In genomic region chr4:106315968-106316772, GRCh38 we compare ENCODE assay signal across 8 cellular contexts.
A peak's percentile ranks its signal among the peaks of the same experiment; 100 is the strongest.
DNase-seq lines count a peak whose midpoint lies in the region; ATAC-seq and TF ChIP-seq lines count a peak whose summit lies in the region.

TSS of gene AIMP1 (plus strand) at chr4:106316550. CDS start at chr4:106325010, 8,460 bp downstream.
TSS of gene TBCK (minus strand) at chr4:106316209. CDS start at chr4:106308960, 7,249 bp downstream.

- H2AFZ ChIP-seq in OCI-LY1 (ENCODE audit: low read length), result peak within 1 kb of the TSS; percentile 8; the same call in 1 of the 2 replicates

- peak within 1 kb of the TSS; percentile 91 for H3K9ac ChIP-seq in OCI-LY1 (ENCODE audit: low read length)

- peaks cover 15% of the 10 kb centered on the region for H3K36me3 ChIP-seq in OCI-LY1 (ENCODE audit: insufficient read depth, low read length)

- peak within 1 kb of the TSS; percentile 86 for H3K4me2 ChIP-seq in OCI-LY1 (ENCODE audit: low read length)

- H4K20me1 ChIP-seq in OCI-LY1 (ENCODE audit: insufficient read depth, low read length), result no peaks in the 10 kb centered on the region

- H3K4me1 ChIP-seq in OCI-LY1 (ENCODE audit: insufficient read depth, low read length, severe bottlenecking), result peaks cover 30% of the 10 kb centered on the region

- TF ChIP-seq CTCF in OCI-LY1 (IDR thresholded peaks at IDR 0.05; ENCODE audit: low read length), result no peak

- H3K9me3 ChIP-seq in OCI-LY1 (ENCODE audit: low read length), result no peaks in the 10 kb centered on the region

- peak; percentile 89 for ATAC-seq in GM21526 (IDR thresholded peaks at IDR 0.05; ENCODE audit: low FRiP score, unreplicated experiment)

- H3K4me3 ChIP-seq in OCI-LY1 (ENCODE audit: low read depth, low read length, poor library complexity, severe bottlenecking), result peak within 1 kb of the TSS; percentile 88

- no peaks in the 10 kb centered on the region for H3K9me2 ChIP-seq in OCI-LY1 (ENCODE audit: low read depth, low read length)

- no peaks in the 10 kb centered on the region; the same call in 1 of the 2 replicates for H3F3A ChIP-seq in OCI-LY1 (ENCODE audit: insufficient read depth, low read length)

- H3K79me2 ChIP-seq in OCI-LY1 (ENCODE audit: insufficient read depth, low read length), result peaks cover 49% of the 10 kb centered on the region

- DNase-seq in DMS 273 (lab: John Stamatoyannopoulos, UW; ENCODE audit: unreplicated experiment) (peak; percentile 88), HuH-7 (ENCODE audit: low spot score) (peak; percentile 66), epidermal melanocyte (ENCODE audit: insufficient read length, low spot score) (peak; percentile 74), midbrain (lab: John Stamatoyannopoulos, UW) (peak; percentile 91)
- DNase-seq in activated CD8-positive, alpha-beta memory T cell treated with anti-CD3 and anti-CD28 coated beads, Interleukin-2, amount 50 U/mL, for 48 hours, result peak; percentile 89
- DNase-seq in stimulated activated CD8-positive, alpha-beta memory T cell treated with anti-CD3 and anti-CD28 coated beads, Interleukin-2, amount 100 ng/mL, for 1 hour (ENCODE audit: low read depth in 2 of 2), result peak; percentile 64 to 76

- no peaks in the 10 kb centered on the region for H3K27me3 ChIP-seq in OCI-LY1 (ENCODE audit: insufficient read depth, low read length)

- H3K27ac ChIP-seq in OCI-LY1 (ENCODE audit: low read depth, low read length, poor library complexity, severe bottlenecking), result peak within 1 kb of the TSS; percentile 71

Comparison
In these comparisons a context has a peak if more than half of its experiments do, and no peak if none do; other contexts are left out.
1. Peak in every context shown above with its lines: DNase-seq, ATAC-seq, H3K4me3 ChIP-seq and H3K27ac ChIP-seq.